Comparison of ENCODE assay signal across 17 cellular contexts in genomic region chr3:192092388-192093005, GRCh38.
DNase-seq lines count a peak whose midpoint lies in the region; ATAC-seq and TF ChIP-seq lines count a peak whose summit lies in the region.
"Had no signal": no experiment of that assay in that cellular context is flagged by ENCODE, and none has a peak within 500 bp of the region (broad histone marks: within the 10 kb centered on the region; RNA-seq: fewer than 3 reads in every experiment).

No MANE protein-coding gene starts in this region.

- no peaks in the 10 kb centered on the region for H3K4me1 ChIP-seq in lower lobe of right lung
- H3K4me1 ChIP-seq in transverse colon, result no peaks in the 10 kb centered on the region

- TF ChIP-seq EP300 in transverse colon (IDR thresholded peaks at IDR 0.05; ENCODE audit: low read depth), result no peak

- H3K36me3 ChIP-seq in lower lobe of right lung (no peaks in the 10 kb centered on the region), transverse colon (no peaks in the 10 kb centered on the region)

- in situ Hi-C loops in transverse colon (cut with MboI; ENCODE audit: low pct_ligation_motif_present in 1 of 4, low pct_unique_long_range_greater_than_20kb in 1 of 4, low sequenced_read_pairs in 3 of 4), result no loop called here

- H3K4me3 ChIP-seq in lower lobe of right lung (no peak overlapping the region), transverse colon (no peak overlapping the region)

- H3K9me3 ChIP-seq in lower lobe of right lung (no peaks in the 10 kb centered on the region), transverse colon (no peaks in the 10 kb centered on the region)

- TF ChIP-seq CTCF in lower lobe of right lung (IDR thresholded peaks at IDR 0.05), result no peak
- no peak for TF ChIP-seq CTCF in transverse colon (IDR thresholded peaks at IDR 0.05)

- WGBS in transverse colon (ENCODE audit: low coverage in 1 of 2), 2 donors, result 90% methylated on average over 1 of the region's 1 CpG; no CpG with 5 or more reads in 1 of the 2 donors

- intact Hi-C loops in lower lobe of right lung (cut with DNase I), result no loop called here
- intact Hi-C loops in transverse colon (cut with DNase I; ENCODE audit: low total_unique reads), result no loop called here

- H3K27me3 ChIP-seq in lower lobe of right lung (ENCODE audit: low read depth) (no peaks in the 10 kb centered on the region), transverse colon (no peaks in the 10 kb centered on the region)

- no peak overlapping the region for H3K27ac ChIP-seq in lower lobe of right lung
- H3K27ac ChIP-seq in transverse colon, result no peak overlapping the region

- ATAC-seq in GM18870 (IDR thresholded peaks at IDR 0.05; ENCODE audit: unreplicated experiment), result peak; percentile 73
- peak; percentile 52 for ATAC-seq in GM21786 (IDR thresholded peaks at IDR 0.05; ENCODE audit: unreplicated experiment)
- ATAC-seq in HG03280 (IDR thresholded peaks at IDR 0.05; ENCODE audit: unreplicated experiment), result peak; percentile 46
- no peak for ATAC-seq in lower lobe of right lung
- ATAC-seq: left lobe of liver, natural killer cell, WTC11 had no signal

- peak; percentile 10 for DNase-seq in fibroblast of peridontal ligament (ENCODE audit: extremely low read depth)
- no peak for DNase-seq in lower lobe of right lung
- no peak for DNase-seq in NCI-H2081 treated with DMSO at 0.1 percent for 48 hours (lab: John Stamatoyannopoulos, UW)
- no peak for DNase-seq in HuH-7.5 (ENCODE audit: low spot score)
- DNase-seq in transverse colon, result no peak
- DNase-seq: activated CD8-positive, alpha-beta memory T cell treated with anti-CD3 and anti-CD28 coated beads, Interleukin-2, amount 50 U/mL, for 48 hours; activated naive CD8-positive, alpha-beta T cell treated with anti-CD3 and anti-CD28 coated beads for 36 hours; hypothalamus; natural killer cell; retina; stimulated activated CD4-positive, alpha-beta T cell treated with anti-CD3 and anti-CD28 coated beads, Interleukin-4, amount 100 ng/mL, for 4 hours; stimulated activated naive CD4-positive, alpha-beta T cell had no signal

- TF ChIP-seq POLR2A in transverse colon (IDR thresholded peaks at IDR 0.05), result no peak

Comparison
In these comparisons a context has a peak if more than half of its experiments do, and no peak if none do; other contexts are left out.
1. ATAC-seq: peak in GM18870 (single experiment), GM21786 (single experiment) and HG03280 (single experiment); none in lower lobe of right lung (0 of 2).